ENCODE assay signal across 12 cellular contexts in the genomic region with DNA sequence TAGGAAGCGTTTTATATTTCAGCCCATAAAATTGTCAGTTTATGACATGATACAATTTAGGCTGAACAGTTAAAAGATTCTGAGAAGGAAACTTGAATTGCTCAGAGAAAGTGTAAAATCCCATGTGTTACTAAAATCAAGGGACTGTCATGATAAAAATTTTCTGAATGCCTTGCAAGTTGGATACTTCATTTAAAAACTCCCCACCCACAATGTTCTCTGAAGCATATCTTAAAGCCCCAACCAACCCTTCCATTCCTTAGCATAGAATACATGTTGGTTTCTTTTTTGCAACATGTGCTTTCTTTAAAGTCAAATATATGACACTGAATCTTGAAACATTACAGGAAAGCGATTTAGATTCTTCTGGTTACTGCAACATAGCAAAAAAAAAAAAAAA.
A peak's percentile ranks its signal among the peaks of the same experiment; 100 is the strongest.
DNase-seq lines count a peak whose midpoint lies in the region; ATAC-seq, FAIRE-seq and TF ChIP-seq lines count a peak whose summit lies in the region.
"Had no signal": no experiment of that assay in that cellular context is flagged by ENCODE, and none has a peak within 500 bp of the region (broad histone marks: within the 10 kb centered on the region; RNA-seq: fewer than 3 reads in every experiment).

No MANE protein-coding gene starts in this region.

- no peak for DNase-seq in activated T-cell treated with anti-CD3 and anti-CD28 coated beads, Interleukin-2, amount 50 U/mL, for 72 hours
- no peak for DNase-seq in activated T-cell treated with anti-CD3 and anti-CD28 coated beads, Interleukin-2, amount 50 U/mL, for 1 hour
- no peak for DNase-seq in stimulated activated naive B cell treated with anti-CD40 and anti-IgM and Interleukin-4, amounts not matched to agents 10 μg/mL and 1 μg/mL and 100 μg/mL, for 72 hours
- DNase-seq in NCI-H69 (lab: John Stamatoyannopoulos, UW) (no peak), thyroid gland (no peak), pancreas (no peak)
- DNase-seq: activated CD4-positive, alpha-beta T cell treated with anti-CD3 and anti-CD28 coated beads, Interleukin-2, amount 50 U/mL, for 4 hours; NCI-H345 had no signal

- no peak for TF ChIP-seq POLR2A in thyroid gland (IDR thresholded peaks at IDR 0.05)

- intact Hi-C loops in thyroid gland (cut with DNase I) (no loop called here), pancreas (cut with DNase I) (no loop called here)

- FAIRE-seq in pancreas (lab: Jason Lieb, UNC) = no peak

- peak; percentile 79 to 80 for ATAC-seq in activated T-cell treated with anti-CD3 and anti-CD28 coated beads, Interleukin-2, amount 50 U/mL, for 72 hours (replicated peaks in 1 of 2)
- ATAC-seq in GM21529 (IDR thresholded peaks at IDR 0.05; ENCODE audit: unreplicated experiment) = peak; percentile 57
- peak; percentile 55 for ATAC-seq in HG03442 (IDR thresholded peaks at IDR 0.05; ENCODE audit: unreplicated experiment)
- ATAC-seq in stimulated activated naive B cell treated with anti-CD40 and anti-IgM and Interleukin-4, amounts not matched to agents 10 μg/mL and 1 μg/mL and 100 μg/mL, for 72 hours (replicated peaks) = peak; percentile 88 to 89
- ATAC-seq in pancreas = no peak

- no peaks in the 10 kb centered on the region for H3K27me3 Mint-ChIP-seq in activated T-cell treated with anti-CD3 and anti-CD28 coated beads, Interleukin-2, amount 50 U/mL, for 72 hours (ENCODE audit: low read depth)
- no peaks in the 10 kb centered on the region for H3K27me3 Mint-ChIP-seq in stimulated activated naive B cell treated with anti-CD40 and anti-IgM and Interleukin-4, amounts not matched to agents 10 μg/mL and 1 μg/mL and 100 μg/mL, for 72 hours
- H3K27me3 Mint-ChIP-seq: brain had no signal

- peak overlapping the region; percentile 58 to 69 for H3K4me3 Mint-ChIP-seq in activated T-cell treated with anti-CD3 and anti-CD28 coated beads, Interleukin-2, amount 50 U/mL, for 72 hours
- peak overlapping the region in 1 of 2 donors; percentile 5 for H3K4me3 Mint-ChIP-seq in stimulated activated naive B cell treated with anti-CD40 and anti-IgM and Interleukin-4, amounts not matched to agents 10 μg/mL and 1 μg/mL and 100 μg/mL, for 72 hours
- H3K4me3 Mint-ChIP-seq: brain had no signal

- H3K27ac ChIP-seq in thyroid gland (no peak overlapping the region), pancreas (no peak overlapping the region)
- H3K27ac ChIP-seq: KMS-11 had no signal

- peaks cover 0 to 2% of the 10 kb centered on the region in 2 donors for H3K9me3 Mint-ChIP-seq in activated T-cell treated with anti-CD3 and anti-CD28 coated beads, Interleukin-2, amount 50 U/mL, for 72 hours
- H3K9me3 Mint-ChIP-seq in stimulated activated naive B cell treated with anti-CD40 and anti-IgM and Interleukin-4, amounts not matched to agents 10 μg/mL and 1 μg/mL and 100 μg/mL, for 72 hours = peaks cover 6 to 8% of the 10 kb centered on the region in 2 donors
- H3K9me3 Mint-ChIP-seq: brain had no signal

- H3K4me1 ChIP-seq in thyroid gland (no peaks in the 10 kb centered on the region), pancreas (no peaks in the 10 kb centered on the region)

- 47% methylated on average over 2 of the region's 2 CpGs for WGBS in thyroid gland, 2 donors
- 41 to 48% methylated on average over 2 of the region's 2 CpGs for WGBS in pancreas, 2 donors

- H3K36me3 Mint-ChIP-seq in activated T-cell treated with anti-CD3 and anti-CD28 coated beads, Interleukin-2, amount 50 U/mL, for 72 hours (ENCODE audit: insufficient read depth in 2 of 2) = peaks cover 9 to 10% of the 10 kb centered on the region in 2 donors
- peaks cover 13 to 21% of the 10 kb centered on the region in 2 donors for H3K36me3 Mint-ChIP-seq in stimulated activated naive B cell treated with anti-CD40 and anti-IgM and Interleukin-4, amounts not matched to agents 10 μg/mL and 1 μg/mL and 100 μg/mL, for 72 hours
- H3K36me3 Mint-ChIP-seq: brain had no signal

- H3K9me3 ChIP-seq in thyroid gland (no peaks in the 10 kb centered on the region), pancreas (no peaks in the 10 kb centered on the region)

- no peak for TF ChIP-seq CTCF in thyroid gland (IDR thresholded peaks at IDR 0.05)
- no peak for TF ChIP-seq CTCF in pancreas (IDR thresholded peaks at IDR 0.05)

- peak overlapping the region; percentile 96 for H3K27ac Mint-ChIP-seq in activated T-cell treated with anti-CD3 and anti-CD28 coated beads, Interleukin-2, amount 50 U/mL, for 72 hours
- peak overlapping the region; percentile 68 for H3K27ac Mint-ChIP-seq in stimulated activated naive B cell treated with anti-CD40 and anti-IgM and Interleukin-4, amounts not matched to agents 10 μg/mL and 1 μg/mL and 100 μg/mL, for 72 hours
- H3K27ac Mint-ChIP-seq: brain had no signal

- H3K36me3 ChIP-seq in thyroid gland (no peaks in the 10 kb centered on the region), pancreas (no peaks in the 10 kb centered on the region)

- H3K27me3 ChIP-seq in thyroid gland (no peaks in the 10 kb centered on the region), pancreas (no peaks in the 10 kb centered on the region)

- H3K4me1 Mint-ChIP-seq in activated T-cell treated with anti-CD3 and anti-CD28 coated beads, Interleukin-2, amount 50 U/mL, for 72 hours (ENCODE audit: low read depth) = peaks cover 89% of the 10 kb centered on the region
- H3K4me1 Mint-ChIP-seq in stimulated activated naive B cell treated with anti-CD40 and anti-IgM and Interleukin-4, amounts not matched to agents 10 μg/mL and 1 μg/mL and 100 μg/mL, for 72 hours = peaks cover 34 to 53% of the 10 kb centered on the region in 2 donors
- H3K4me1 Mint-ChIP-seq: brain had no signal

- H3K4me3 ChIP-seq in thyroid gland (replicated peaks in 1 of 3) (no peak overlapping the region), pancreas (no peak overlapping the region)

Comparison
In these comparisons a context has a peak if more than half of its experiments do, and no peak if none do; other contexts are left out.
1. ATAC-seq: peak in activated T-cell treated with anti-CD3 and anti-CD28 coated beads, Interleukin-2, amount 50 U/mL, for 72 hours (2 of 2), GM21529 (single experiment), HG03442 (single experiment) and stimulated activated naive B cell treated with anti-CD40 and anti-IgM and Interleukin-4, amounts not matched to agents 10 μg/mL and 1 μg/mL and 100 μg/mL, for 72 hours (2 of 2); none in pancreas (0 of 4).